Comparison of ENCODE assay signal across 8 cellular contexts in genomic region chr3:98329392-98330124, GRCh38. TPM values are rescaled to one million over a fixed set of nuclear protein-coding genes. Genes with fewer than 3 reads are reported as not detected.
DNase-seq lines count a peak whose midpoint lies in the region; ATAC-seq and TF ChIP-seq lines count a peak whose summit lies in the region.

No MANE protein-coding gene starts in this region.

- no peak overlapping the region for H3K4me3 Mint-ChIP-seq in CD4-positive, CD25-positive, alpha-beta regulatory T cell
- H3K4me3 Mint-ChIP-seq in activated CD8-positive, alpha-beta T cell treated with anti-CD3 and anti-CD28 coated beads for 36 hours = no peak overlapping the region
- H3K4me3 Mint-ChIP-seq in natural killer cell = no peak overlapping the region

- no peak overlapping the region for H3K4me3 ChIP-seq in CD4-positive, CD25-positive, alpha-beta regulatory T cell (ENCODE audit: low read depth, low read length)
- no peak overlapping the region for H3K4me3 ChIP-seq in upper lobe of right lung

- peak; percentile 75 for TF ChIP-seq CTCF in activated CD8-positive, alpha-beta T cell treated with anti-CD3 and anti-CD28 coated beads for 36 hours (IDR thresholded peaks at IDR 0.05)
- peak; percentile 36 for TF ChIP-seq CTCF in natural killer cell (IDR thresholded peaks at IDR 0.05)
- TF ChIP-seq CTCF in upper lobe of right lung (IDR thresholded peaks at IDR 0.05) = peak; percentile 64

- H3K27me3 ChIP-seq in CD4-positive, CD25-positive, alpha-beta regulatory T cell (ENCODE audit: control insufficient read depth, insufficient read depth, low read length) = peaks cover 9% of the 10 kb centered on the region
- H3K27me3 ChIP-seq in upper lobe of right lung = peaks cover 7% of the 10 kb centered on the region

- peaks cover 32% of the 10 kb centered on the region for H3K27me3 Mint-ChIP-seq in CD4-positive, CD25-positive, alpha-beta regulatory T cell
- H3K27me3 Mint-ChIP-seq in activated CD8-positive, alpha-beta T cell treated with anti-CD3 and anti-CD28 coated beads for 36 hours = peaks cover 19% of the 10 kb centered on the region
- peaks cover 23 to 30% of the 10 kb centered on the region in 2 donors for H3K27me3 Mint-ChIP-seq in natural killer cell (ENCODE audit: low read depth in 2 of 2)

- H3K36me3 Mint-ChIP-seq in CD4-positive, CD25-positive, alpha-beta regulatory T cell = no peaks in the 10 kb centered on the region
- no peaks in the 10 kb centered on the region for H3K36me3 Mint-ChIP-seq in activated CD8-positive, alpha-beta T cell treated with anti-CD3 and anti-CD28 coated beads for 36 hours (ENCODE audit: low read depth)
- no peaks in the 10 kb centered on the region for H3K36me3 Mint-ChIP-seq in natural killer cell

- H3K4me1 ChIP-seq in CD4-positive, CD25-positive, alpha-beta regulatory T cell (ENCODE audit: control insufficient read depth, insufficient read depth, low read length, poor library complexity, severe bottlenecking) = peaks cover 5% of the 10 kb centered on the region
- H3K4me1 ChIP-seq in upper lobe of right lung = no peaks in the 10 kb centered on the region

- H3K27ac Mint-ChIP-seq in CD4-positive, CD25-positive, alpha-beta regulatory T cell = peak overlapping the region in 2 of 3 donors; percentile 11 to 50
- no peak overlapping the region for H3K27ac Mint-ChIP-seq in activated CD8-positive, alpha-beta T cell treated with anti-CD3 and anti-CD28 coated beads for 36 hours
- no peak overlapping the region for H3K27ac Mint-ChIP-seq in natural killer cell

- no peak for TF ChIP-seq POLR2A in erythroblast (IDR thresholded peaks at IDR 0.05; ENCODE audit: low read length)

- CTCF ChIA-PET in activated CD8-positive, alpha-beta T cell treated with anti-CD3 and anti-CD28 coated beads for 36 hours (lab: Charles Lee) = interaction anchor here (0.6 to 3.2 kb wide), 24 partner anchors 9 to 565 kb away, joined by 3 to 42 read pairs (median 4); partner anchors contain the start of gene ARL6

- no peaks in the 10 kb centered on the region for H3K9me3 Mint-ChIP-seq in CD4-positive, CD25-positive, alpha-beta regulatory T cell
- H3K9me3 Mint-ChIP-seq in activated CD8-positive, alpha-beta T cell treated with anti-CD3 and anti-CD28 coated beads for 36 hours = no peaks in the 10 kb centered on the region
- H3K9me3 Mint-ChIP-seq in natural killer cell = no peaks in the 10 kb centered on the region

- peaks cover 0 to 4% (median 0%) of the 10 kb centered on the region in 4 donors for H3K4me1 Mint-ChIP-seq in CD4-positive, CD25-positive, alpha-beta regulatory T cell
- no peaks in the 10 kb centered on the region for H3K4me1 Mint-ChIP-seq in activated CD8-positive, alpha-beta T cell treated with anti-CD3 and anti-CD28 coated beads for 36 hours (ENCODE audit: low read depth)
- no peaks in the 10 kb centered on the region for H3K4me1 Mint-ChIP-seq in natural killer cell

- H3K36me3 ChIP-seq in CD4-positive, CD25-positive, alpha-beta regulatory T cell (ENCODE audit: control insufficient read depth, insufficient read depth, low read length) = no peaks in the 10 kb centered on the region
- H3K36me3 ChIP-seq in upper lobe of right lung = no peaks in the 10 kb centered on the region

- POLR2A ChIA-PET in activated CD8-positive, alpha-beta T cell treated with anti-CD3 and anti-CD28 coated beads for 36 hours (lab: Charles Lee) = interaction anchor here (1.2 kb wide), 1 partner anchor 231 kb away, joined by 3 read pairs; no protein-coding TSS in a partner anchor

- intact Hi-C loops in activated CD8-positive, alpha-beta T cell treated with anti-CD3 and anti-CD28 coated beads for 36 hours (cut with micrococcal nuclease) = loop anchor here (1.0 kb wide), 1 partner anchor 290 kb away; no protein-coding TSS in a partner anchor
- intact Hi-C loops in natural killer cell (cut with micrococcal nuclease) = loop anchor here (1.0 kb wide), 1 partner anchor 290 kb away; no protein-coding TSS in a partner anchor
- intact Hi-C loops in upper lobe of right lung (cut with DNase I) = no loop called here

- peak; percentile 59 to 61 for ATAC-seq in CD4-positive, CD25-positive, alpha-beta regulatory T cell (ENCODE audit: low read depth in 2 of 2)
- ATAC-seq in GM18858 (IDR thresholded peaks at IDR 0.05; ENCODE audit: unreplicated experiment) (peak; percentile 53), HG03039 (IDR thresholded peaks at IDR 0.05; ENCODE audit: unreplicated experiment) (peak; percentile 51), natural killer cell (peak; percentile 52 to 73 (median 60)), upper lobe of right lung (peak; percentile 85)
- ATAC-seq in activated CD8-positive, alpha-beta T cell treated with anti-CD3 and anti-CD28 coated beads for 36 hours = peak; percentile 89

- no peaks in the 10 kb centered on the region for H3K9me3 ChIP-seq in CD4-positive, CD25-positive, alpha-beta regulatory T cell (ENCODE audit: control insufficient read depth in 2 of 2, low read length in 2 of 2)
- H3K9me3 ChIP-seq in upper lobe of right lung = no peaks in the 10 kb centered on the region

- DNase-seq in CD4-positive, CD25-positive, alpha-beta regulatory T cell = peak; percentile 9 to 67 (median 50)
- peak; percentile 6 for DNase-seq in NCI-H345 treated with DMSO at 0.1 percent for 48 hours (lab: John Stamatoyannopoulos, UW; ENCODE audit: unreplicated experiment)
- DNase-seq in activated CD8-positive, alpha-beta T cell treated with anti-CD3 and anti-CD28 coated beads for 36 hours = peak; percentile 69
- peak; percentile 41 to 66 for DNase-seq in erythroblast (lab: John Stamatoyannopoulos, UW)
- DNase-seq in natural killer cell = no peak
- no peak for DNase-seq in upper lobe of right lung

- no peak overlapping the region for H3K27ac ChIP-seq in CD4-positive, CD25-positive, alpha-beta regulatory T cell (ENCODE audit: insufficient read depth, low read length, poor library complexity, severe bottlenecking)
- no peak overlapping the region for H3K27ac ChIP-seq in upper lobe of right lung

RNA-seq across cellular contexts. Expression of gene OR5K4, which starts 24.1 kb away (rescaled TPM):
- total RNA-seq in CD4-positive, CD25-positive, alpha-beta regulatory T cell = not detected
- not detected for polyA plus RNA-seq in CD4-positive, CD25-positive, alpha-beta regulatory T cell
- not detected for total RNA-seq in activated CD8-positive, alpha-beta T cell treated with anti-CD3 and anti-CD28 coated beads for 36 hours
- total RNA-seq in natural killer cell (not detected), upper lobe of right lung (not detected)

RNA-seq across cellular contexts. Expression of gene OR5H2, which starts 47.3 kb away (rescaled TPM):
- not detected for total RNA-seq in CD4-positive, CD25-positive, alpha-beta regulatory T cell
- not detected for polyA plus RNA-seq in CD4-positive, CD25-positive, alpha-beta regulatory T cell
- total RNA-seq in activated CD8-positive, alpha-beta T cell treated with anti-CD3 and anti-CD28 coated beads for 36 hours = not detected
- total RNA-seq in natural killer cell = not detected
- total RNA-seq in upper lobe of right lung = not detected

Comparison
In these comparisons a context has a peak if more than half of its experiments do, and no peak if none do; other contexts are left out.
1. DNase-seq: peak in CD4-positive, CD25-positive, alpha-beta regulatory T cell (3 of 3), NCI-H345 treated with DMSO at 0.1 percent for 48 hours (single experiment), activated CD8-positive, alpha-beta T cell treated with anti-CD3 and anti-CD28 coated beads for 36 hours (single experiment) and erythroblast (2 of 2); none in natural killer cell (single experiment) and upper lobe of right lung (single experiment).
2. H3K27ac Mint-ChIP-seq: peak in CD4-positive, CD25-positive, alpha-beta regulatory T cell (2 of 3); none in activated CD8-positive, alpha-beta T cell treated with anti-CD3 and anti-CD28 coated beads for 36 hours (single experiment) and natural killer cell (0 of 2).
3. Peak in every context shown above with its lines, with median percentiles within 50 percentile points of each other: ATAC-seq and CTCF ChIP-seq.